Comparison of ENCODE assay signal across 10 cellular contexts in the genomic region with DNA sequence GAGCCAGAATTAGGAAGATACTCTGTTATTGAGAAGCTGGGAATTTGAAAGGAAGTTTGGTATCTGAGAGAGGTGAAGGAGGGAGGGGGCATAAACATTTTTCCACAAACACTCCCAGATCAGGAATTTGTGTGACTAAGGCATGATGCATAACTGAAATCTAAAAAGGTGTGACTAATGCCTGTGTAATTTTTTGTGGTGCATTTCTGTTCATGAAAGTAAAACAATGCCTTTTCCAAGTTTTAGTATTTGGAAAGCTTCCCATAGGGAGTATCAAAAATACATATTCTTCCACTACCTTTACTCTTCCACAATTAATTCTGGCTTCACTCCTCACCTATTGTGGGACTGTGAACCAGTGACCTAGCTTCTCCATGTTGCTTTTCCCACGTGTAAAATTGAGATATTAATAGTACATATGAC. TPM values are rescaled to one million over a fixed set of nuclear protein-coding genes. Genes with fewer than 3 reads are reported as not detected.
DNase-seq lines count a peak whose midpoint lies in the region; ATAC-seq, FAIRE-seq and TF ChIP-seq lines count a peak whose summit lies in the region.
"Had no signal": no experiment of that assay in that cellular context is flagged by ENCODE, and none has a peak within 500 bp of the region (broad histone marks: within the 10 kb centered on the region; RNA-seq: fewer than 3 reads in every experiment).

No MANE protein-coding gene starts in this region.

- H3K36me3 ChIP-seq in thyroid gland = no peaks in the 10 kb centered on the region

- 34 to 66% methylated on average over 1 of the region's 1 CpG for WGBS in thyroid gland, 2 donors

- TF ChIP-seq CTCF in thyroid gland (IDR thresholded peaks at IDR 0.05) (no peak), D721Med (IDR thresholded peaks at IDR 0.05; ENCODE audit: insufficient read depth, missing control alignments) (no peak)

- H3K4me1 ChIP-seq in thyroid gland = peaks cover 19 to 23% of the 10 kb centered on the region in 2 donors

- no peak for ATAC-seq in GM21619 (IDR thresholded peaks at IDR 0.05; ENCODE audit: unreplicated experiment)

- no peak for FAIRE-seq in D721Med (lab: Jason Lieb, UNC)

- H3K27ac ChIP-seq in thyroid gland = peak overlapping the region; percentile 49 to 58 (median 51)
- H3K27ac ChIP-seq: HL-60 had no signal

- intact Hi-C loops in thyroid gland (cut with DNase I) = no loop called here

- H3K27me3 ChIP-seq in thyroid gland = no peaks in the 10 kb centered on the region

- H3K9me3 ChIP-seq in thyroid gland = no peaks in the 10 kb centered on the region

- TF ChIP-seq POLR2A in thyroid gland (IDR thresholded peaks at IDR 0.05) = no peak

- no peak overlapping the region for H3K4me3 ChIP-seq in thyroid gland (replicated peaks in 1 of 3)

- DNase-seq in HCEC 1CT = peak; percentile 98
- peak; percentile 90 for DNase-seq in amniotic epithelial cell (ENCODE audit: low read depth)
- peak; percentile 92 for DNase-seq in glomerular endothelial cell (ENCODE audit: extremely low read depth, low read depth, low spot score)
- no peak for DNase-seq in thyroid gland
- no peak for DNase-seq in NCI-H446 treated with DMSO at 0.1 percent for 48 hours (lab: John Stamatoyannopoulos, UW)
- no peak for DNase-seq in NCI-H345 (lab: John Stamatoyannopoulos, UW)
- DNase-seq in D721Med (ENCODE audit: insufficient read length, low spot score) = no peak
- DNase-seq: NCI-H526 had no signal

RNA-seq across cellular contexts. Expression of gene CAV2, which starts 56.4 kb away (rescaled TPM):
- total RNA-seq in glomerular endothelial cell = 183 and 189 TPM in 2 replicates
- 100 to 1,000 TPM; 210 to 331 (median 239) TPM for total RNA-seq in thyroid gland

Comparison
In these comparisons a context has a peak if more than half of its experiments do, and no peak if none do; other contexts are left out.
1. DNase-seq: peak in HCEC 1CT (single experiment), amniotic epithelial cell (single experiment) and glomerular endothelial cell (single experiment); none in thyroid gland (0 of 2), NCI-H446 treated with DMSO at 0.1 percent for 48 hours (single experiment), NCI-H345 (single experiment) and D721Med (single experiment).